In the genomic region with DNA sequence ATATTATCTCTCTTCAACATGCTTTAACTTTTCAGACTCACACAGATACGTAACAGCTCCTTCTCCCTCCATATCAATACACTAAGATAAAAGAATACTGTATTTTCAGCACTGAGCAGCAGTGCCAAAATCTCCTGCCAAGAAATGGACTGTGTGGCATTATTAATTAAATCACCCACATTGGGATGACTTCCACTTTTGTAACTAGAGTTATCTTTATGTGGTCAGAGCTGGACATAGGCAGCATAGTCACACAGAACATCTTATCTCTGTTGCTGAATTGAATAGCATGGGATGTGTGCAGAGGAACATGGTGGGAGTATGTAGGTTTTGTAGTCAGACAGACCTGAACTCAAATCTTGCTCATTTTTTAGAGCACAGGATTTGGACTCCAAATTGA, we compare ENCODE assay signal across 1 cellular context.
TF ChIP-seq lines count a peak whose summit lies in the region.

No MANE protein-coding gene starts in this region.

TF ChIP-seq in K562, 482 proteins besides CTCF, POLR2A, EP300 and RAD21 (continued from another document):
- TF ChIP-seq SIX5 (IDR thresholded peaks at IDR 0.05; ENCODE audit: borderline replicate concordance in 1 of 2, insufficient read depth in 1 of 2, low read depth in 1 of 2, low read length in 2 of 2) (no peak), ZNF324 (CRISPR knock-in tag; IDR thresholded peaks at IDR 0.05) (0 out of 2 replicates have a peak, but pooled peaks have one; percentile 49), GTF2F1 (IDR thresholded peaks at IDR 0.05; ENCODE audit: low read depth, low read length) (no peak), ZNF239 (CRISPR knock-in tag; IDR thresholded peaks at IDR 0.05) (0 out of 2 replicates have a peak, but pooled peaks have one; percentile 17)
- TF ChIP-seq, protein P1, sequence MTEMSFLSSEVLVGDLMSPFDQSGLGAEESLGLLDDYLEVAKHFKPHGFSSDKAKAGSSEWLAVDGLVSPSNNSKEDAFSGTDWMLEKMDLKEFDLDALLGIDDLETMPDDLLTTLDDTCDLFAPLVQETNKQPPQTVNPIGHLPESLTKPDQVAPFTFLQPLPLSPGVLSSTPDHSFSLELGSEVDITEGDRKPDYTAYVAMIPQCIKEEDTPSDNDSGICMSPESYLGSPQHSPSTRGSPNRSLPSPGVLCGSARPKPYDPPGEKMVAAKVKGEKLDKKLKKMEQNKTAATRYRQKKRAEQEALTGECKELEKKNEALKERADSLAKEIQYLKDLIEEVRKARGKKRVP (CRISPR knock-in tag; IDR thresholded peaks at IDR 0.05) = 0 out of 2 replicates have a peak, but pooled peaks have one; percentile 7
